8 cellular contexts compared by ENCODE assay signal in genomic region chr3:87997298-87997697, GRCh38.
DNase-seq lines count a peak whose midpoint lies in the region; ATAC-seq and TF ChIP-seq lines count a peak whose summit lies in the region.

No MANE protein-coding gene starts in this region.

- H3K9me3 Mint-ChIP-seq in chondrocyte (ENCODE audit: low read depth): no peaks in the 10 kb centered on the region

- ATAC-seq in GM18502 (IDR thresholded peaks at IDR 0.05; ENCODE audit: poor library complexity, unreplicated experiment): peak; percentile 96
- ATAC-seq in HG02588 (IDR thresholded peaks at IDR 0.05; ENCODE audit: unreplicated experiment): peak; percentile 92

- DNase-seq in NOMO-1 (lab: John Stamatoyannopoulos, UW; ENCODE audit: unreplicated experiment in 2 of 2) (peak; percentile 49 to 87), astrocyte of the hippocampus (ENCODE audit: low read depth, low spot score) (peak; percentile 54), coronary artery (ENCODE audit: low spot score) (no peak), WERI-Rb-1 (no peak), chondrocyte (ENCODE audit: low spot score) (no peak)
- peak; percentile 11 for DNase-seq in stimulated activated CD8-positive, alpha-beta memory T cell treated with anti-CD3 and anti-CD28 coated beads, Interleukin-12 subunit alpha, Interleukin-12 subunit beta, amount 100 ng/mL, for 1 hour (ENCODE audit: low read depth)

- TF ChIP-seq CTCF in coronary artery (IDR thresholded peaks at IDR 0.05): no peak
- TF ChIP-seq CTCF in WERI-Rb-1 (IDR thresholded peaks at IDR 0.05; ENCODE audit: low read depth, low read length): no peak
- TF ChIP-seq CTCF in chondrocyte (IDR thresholded peaks at IDR 0.05): no peak

- no peak overlapping the region for H3K4me3 ChIP-seq in coronary artery
- no peak overlapping the region for H3K4me3 ChIP-seq in WERI-Rb-1 (ENCODE audit: low read depth, low read length)

- peaks cover 50% of the 10 kb centered on the region for H3K27me3 Mint-ChIP-seq in chondrocyte (ENCODE audit: low read depth)

- H3K36me3 Mint-ChIP-seq in chondrocyte (ENCODE audit: low read depth): no peaks in the 10 kb centered on the region

- H3K27me3 ChIP-seq in WERI-Rb-1 (ENCODE audit: insufficient read depth, low read depth, severe bottlenecking): no peaks in the 10 kb centered on the region

- no peak overlapping the region for H3K4me3 Mint-ChIP-seq in chondrocyte (ENCODE audit: unreplicated experiment)

- no peak overlapping the region for H3K27ac Mint-ChIP-seq in chondrocyte (ENCODE audit: unreplicated experiment)

- H3K27ac ChIP-seq in coronary artery (no peak overlapping the region), WERI-Rb-1 (no peak overlapping the region)

- no peaks in the 10 kb centered on the region for H3K36me3 ChIP-seq in WERI-Rb-1

- H3K4me1 Mint-ChIP-seq in chondrocyte (ENCODE audit: low read depth): no peaks in the 10 kb centered on the region

- H3K9me3 ChIP-seq in WERI-Rb-1 (ENCODE audit: severe bottlenecking): no peaks in the 10 kb centered on the region

Comparison
In these comparisons a context has a peak if more than half of its experiments do, and no peak if none do; other contexts are left out.
1. DNase-seq: peak in NOMO-1 (2 of 2), astrocyte of the hippocampus (single experiment) and stimulated activated CD8-positive, alpha-beta memory T cell treated with anti-CD3 and anti-CD28 coated beads, Interleukin-12 subunit alpha, Interleukin-12 subunit beta, amount 100 ng/mL, for 1 hour (single experiment); none in coronary artery (single experiment), WERI-Rb-1 (single experiment) and chondrocyte (single experiment).